ENCODE assay signal across 14 cellular contexts in the genomic region with DNA sequence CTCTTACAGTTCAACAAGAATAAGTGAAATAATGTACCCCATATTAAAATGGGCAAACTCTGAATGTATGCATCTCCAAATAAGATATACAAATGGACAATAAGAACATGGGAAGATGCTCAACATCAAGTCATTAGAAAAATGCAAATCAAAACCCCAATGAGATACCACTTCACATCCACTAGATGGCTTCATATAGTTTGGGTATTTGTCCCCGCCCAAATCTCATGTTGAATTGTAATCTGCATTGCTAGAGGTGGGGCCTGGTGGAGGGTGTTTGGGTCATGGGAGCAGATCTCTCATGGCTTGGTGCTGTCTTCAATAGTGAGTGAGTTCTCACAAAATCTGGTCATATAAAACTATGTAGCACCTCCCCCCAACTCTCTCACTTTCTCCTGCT. TPM values are rescaled to one million over a fixed set of nuclear protein-coding genes. Genes with fewer than 3 reads are reported as not detected.
DNase-seq lines count a peak whose midpoint lies in the region; ATAC-seq and TF ChIP-seq lines count a peak whose summit lies in the region.
"Had no signal": no experiment of that assay in that cellular context is flagged by ENCODE, and none has a peak within 500 bp of the region (broad histone marks: within the 10 kb centered on the region; RNA-seq: fewer than 3 reads in every experiment).

No MANE protein-coding gene starts in this region.

- H3K36me3 Mint-ChIP-seq in MCF 10A (ENCODE audit: insufficient read depth, unreplicated experiment) = peaks cover 37% of the 10 kb centered on the region

- no peak overlapping the region for H3K4me3 ChIP-seq in breast epithelium
- no peak overlapping the region for H3K4me3 ChIP-seq in NB4 (ENCODE audit: low read depth, low read length)
- H3K4me3 ChIP-seq in colonic mucosa = no peak overlapping the region
- H3K4me3 ChIP-seq: SK-N-MC, spleen had no signal

- peaks cover 18% of the 10 kb centered on the region for H3K4me1 Mint-ChIP-seq in MCF 10A (ENCODE audit: insufficient read depth, unreplicated experiment)
- peaks cover 74% of the 10 kb centered on the region for H3K4me1 Mint-ChIP-seq in stimulated activated naive CD8-positive, alpha-beta T cell treated with anti-CD3 and anti-CD28 coated beads, Interleukin-15, amount 100 ng/mL, for 72 hours

- CTCF ChIA-PET in MCF 10A (lab: Yijun Ruan, JAX) = interaction anchor here (0.8 to 0.9 kb wide), 3 partner anchors 21 to 158 kb away, joined by 3 to 4 read pairs (median 3); no protein-coding TSS in a partner anchor

- no TSS peak for BruUV-seq in MCF 10A (replicated peaks; lab: Mats Ljungman, UMichigan)

- H3K36me3 ChIP-seq in breast epithelium = no peaks in the 10 kb centered on the region
- no peaks in the 10 kb centered on the region for H3K36me3 ChIP-seq in colonic mucosa
- H3K36me3 ChIP-seq: spleen had no signal

- H3K4me1 ChIP-seq in breast epithelium = peaks cover 0 to under 1% of the 10 kb centered on the region in 2 donors
- H3K4me1 ChIP-seq in colonic mucosa = no peaks in the 10 kb centered on the region

- TF ChIP-seq CTCF in MCF 10A (IDR thresholded peaks at IDR 0.05; ENCODE audit: unreplicated experiment) (no peak), breast epithelium (IDR thresholded peaks at IDR 0.05) (no peak), NB4 (IDR thresholded peaks at IDR 0.05; ENCODE audit: low read depth, low read length) (no peak), colonic mucosa (IDR thresholded peaks at IDR 0.05) (no peak)

- no peak overlapping the region for H3K9ac ChIP-seq in colonic mucosa (ENCODE audit: low read depth in 2 of 2, low read length in 2 of 2)

- POLR2A ChIA-PET in MCF 10A (lab: Yijun Ruan, JAX) = interaction anchor here (0.7 kb wide), 1 partner anchor 206 kb away, joined by 3 read pairs; no protein-coding TSS in a partner anchor

- intact Hi-C loops in MCF 10A (cut with micrococcal nuclease) (no loop called here), breast epithelium (cut with DNase I; ENCODE audit: low total_unique reads) (no loop called here), colonic mucosa (cut with DNase I) (no loop called here)

- DNase-seq in MCF 10A (ENCODE audit: unreplicated experiment) (peak; percentile 23), breast epithelium (ENCODE audit: low spot score in 2 of 2) (no peak), NB4 (ENCODE audit: low read depth) (peak; percentile 29), colonic mucosa (peak; percentile 18), NCI-H1092 treated with DMSO at 0.1 percent for 48 hours (lab: John Stamatoyannopoulos, UW) (no peak)
- DNase-seq in stimulated activated naive CD8-positive, alpha-beta T cell treated with anti-CD3 and anti-CD28 coated beads, Interleukin-15, amount 100 ng/mL, for 72 hours = no peak
- no peak for DNase-seq in activated CD8-positive, alpha-beta memory T cell treated with anti-CD3 and anti-CD28 coated beads, Interleukin-2, amount 50 U/mL, for 4 hours
- DNase-seq: activated CD4-positive, alpha-beta memory T cell treated with anti-CD3 and anti-CD28 coated beads for 36 hours; CD4-positive, alpha-beta T cell; NCI-H226; spleen; stimulated activated CD8-positive, alpha-beta memory T cell treated with anti-CD3 and anti-CD28 coated beads, Interleukin-4, amount 100 ng/mL, for 48 hours had no signal

- H3K9me3 Mint-ChIP-seq in MCF 10A (ENCODE audit: unreplicated experiment) = no peaks in the 10 kb centered on the region
- H3K9me3 Mint-ChIP-seq in stimulated activated naive CD8-positive, alpha-beta T cell treated with anti-CD3 and anti-CD28 coated beads, Interleukin-15, amount 100 ng/mL, for 72 hours = peaks cover 0 to 11% of the 10 kb centered on the region in 2 donors
- H3K9me3 Mint-ChIP-seq: activated CD4-positive, alpha-beta memory T cell treated with anti-CD3 and anti-CD28 coated beads for 36 hours; CD4-positive, alpha-beta T cell had no signal

- no peak overlapping the region for H3K4me3 Mint-ChIP-seq in MCF 10A (ENCODE audit: unreplicated experiment)
- H3K4me3 Mint-ChIP-seq in stimulated activated naive CD8-positive, alpha-beta T cell treated with anti-CD3 and anti-CD28 coated beads, Interleukin-15, amount 100 ng/mL, for 72 hours = no peak overlapping the region
- H3K4me3 Mint-ChIP-seq: activated CD4-positive, alpha-beta memory T cell treated with anti-CD3 and anti-CD28 coated beads for 36 hours; CD4-positive, alpha-beta T cell had no signal

- H3K27me3 ChIP-seq in breast epithelium (no peaks in the 10 kb centered on the region), colonic mucosa (no peaks in the 10 kb centered on the region)

- TF ChIP-seq POLR2A in breast epithelium (IDR thresholded peaks at IDR 0.05) (no peak), NB4 (IDR thresholded peaks at IDR 0.05; ENCODE audit: extremely low read depth, insufficient read length) (no peak)

- H3K9me3 ChIP-seq in breast epithelium = no peaks in the 10 kb centered on the region
- no peaks in the 10 kb centered on the region for H3K9me3 ChIP-seq in colonic mucosa

- ATAC-seq in stimulated activated naive CD8-positive, alpha-beta T cell treated with anti-CD3 and anti-CD28 coated beads, Interleukin-15, amount 100 ng/mL, for 72 hours = peak; percentile 42
- ATAC-seq in HG03565 (IDR thresholded peaks at IDR 0.05; ENCODE audit: unreplicated experiment) = no peak

- H3K27ac ChIP-seq in breast epithelium = no peak overlapping the region
- H3K27ac ChIP-seq in colonic mucosa = no peak overlapping the region
- H3K27ac ChIP-seq: SK-N-MC, spleen had no signal

- no peak overlapping the region for H3K27ac Mint-ChIP-seq in MCF 10A (ENCODE audit: low read depth, unreplicated experiment)
- no peak overlapping the region for H3K27ac Mint-ChIP-seq in stimulated activated naive CD8-positive, alpha-beta T cell treated with anti-CD3 and anti-CD28 coated beads, Interleukin-15, amount 100 ng/mL, for 72 hours
- H3K27ac Mint-ChIP-seq: activated CD4-positive, alpha-beta memory T cell treated with anti-CD3 and anti-CD28 coated beads for 36 hours; CD4-positive, alpha-beta T cell had no signal

- H3K27me3 Mint-ChIP-seq in MCF 10A (ENCODE audit: insufficient read depth, unreplicated experiment) = no peaks in the 10 kb centered on the region
- no peaks in the 10 kb centered on the region for H3K27me3 Mint-ChIP-seq in stimulated activated naive CD8-positive, alpha-beta T cell treated with anti-CD3 and anti-CD28 coated beads, Interleukin-15, amount 100 ng/mL, for 72 hours
- H3K27me3 Mint-ChIP-seq: activated CD4-positive, alpha-beta memory T cell treated with anti-CD3 and anti-CD28 coated beads for 36 hours; CD4-positive, alpha-beta T cell had no signal

RNA-seq across cellular contexts. Expression of a gene that starts 5.7 kb away (rescaled TPM):
- total RNA-seq in MCF 10A (2022) = 7.0 and 13.7 TPM in 2 replicates
- 10 to 100 TPM in 2 of 3 donors, 1 to 10 TPM in 1; 4.6 to 73.1 (median 70.7) TPM for total RNA-seq in breast epithelium
- total RNA-seq in colonic mucosa = 100 to 1,000 TPM in 1 of 2 donors, 10 to 100 TPM in 1; 58.8 to 114 TPM

RNA-seq across cellular contexts. Expression of a gene that starts 6.2 kb away (rescaled TPM):
- total RNA-seq in MCF 10A (2022) (11.9 and 17.7 TPM in 2 replicates), breast epithelium (10 to 100 TPM in 2 of 3 donors, under 1 TPM in 1; 0.64 to 23.0 (median 13.1) TPM), colonic mucosa (10 to 100 TPM; 10.9 to 27.8 TPM)

RNA-seq across cellular contexts. Expression of a gene that starts 33.6 kb away (rescaled TPM):
- total RNA-seq in MCF 10A (2022) (0.10 TPM in 1 of 2 replicates, not detected in the other), breast epithelium (10 to 100 TPM in 2 of 3 donors, 1 to 10 TPM in 1; 2.3 to 16.0 (median 15.7) TPM), colonic mucosa (10 to 100 TPM in 1 of 2 donors, 1 to 10 TPM in 1; 3.3 to 12.0 TPM)

RNA-seq across cellular contexts. Expression of a gene that starts 46.1 kb away (rescaled TPM):
- total RNA-seq in MCF 10A (2022) (not detected in 2 replicates), breast epithelium (1 to 10 TPM in 2 of 3 donors, under 1 TPM in 1; 0.66 to 6.0 (median 2.1) TPM), colonic mucosa (1 to 10 TPM; 4.3 to 5.7 TPM)

Comparison
In these comparisons a context has a peak if more than half of its experiments do, and no peak if none do; other contexts are left out.
1. DNase-seq: peak in MCF 10A (single experiment), NB4 (single experiment) and colonic mucosa (single experiment); none in breast epithelium (0 of 2), stimulated activated naive CD8-positive, alpha-beta T cell treated with anti-CD3 and anti-CD28 coated beads, Interleukin-15, amount 100 ng/mL, for 72 hours (0 of 2), NCI-H1092 treated with DMSO at 0.1 percent for 48 hours (single experiment) and activated CD8-positive, alpha-beta memory T cell treated with anti-CD3 and anti-CD28 coated beads, Interleukin-2, amount 50 U/mL, for 4 hours (single experiment).